9 cellular contexts compared by ENCODE assay signal in the genomic region with DNA sequence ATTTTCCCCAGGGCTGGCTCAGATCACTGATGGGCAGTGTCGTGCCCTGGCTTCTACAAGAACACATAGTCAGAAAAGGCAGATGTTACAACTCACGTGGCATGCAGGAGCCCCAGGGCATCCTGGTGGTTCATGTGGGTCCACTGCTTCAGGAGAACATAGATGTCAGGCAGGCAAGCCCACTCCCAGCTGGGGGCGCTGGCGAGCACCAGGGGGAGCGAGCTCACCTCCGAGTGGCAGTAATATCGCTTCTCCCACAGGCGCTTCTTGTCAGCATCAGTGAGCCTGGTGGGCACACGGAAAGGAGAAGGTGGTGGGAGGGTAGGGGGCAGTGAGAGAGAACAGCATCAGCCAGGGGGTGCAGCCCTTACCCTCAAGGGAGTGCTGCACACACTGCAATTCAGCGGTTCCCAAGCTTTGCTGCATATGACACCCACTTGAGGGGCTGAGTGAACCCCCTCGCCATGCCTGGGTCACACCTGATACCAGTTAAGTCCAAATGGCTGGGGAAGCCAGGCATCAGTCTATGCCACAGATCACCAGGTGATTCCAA. TPM values are rescaled to one million over a fixed set of nuclear protein-coding genes. Genes with fewer than 3 reads are reported as not detected.
DNase-seq lines count a peak whose midpoint lies in the region; ATAC-seq, FAIRE-seq and TF ChIP-seq lines count a peak whose summit lies in the region.
"Had no signal": no experiment of that assay in that cellular context is flagged by ENCODE, and none has a peak within 500 bp of the region (broad histone marks: within the 10 kb centered on the region; RNA-seq: fewer than 3 reads in every experiment).

No MANE protein-coding gene starts in this region.

- no peaks in the 10 kb centered on the region for H3K27me3 ChIP-seq in MG63
- H3K27me3 ChIP-seq in small intestine (ENCODE audit: control insufficient read depth in 2 of 2, insufficient read depth in 2 of 2, low read length in 2 of 2) = no peaks in the 10 kb centered on the region

- peaks cover 4 to 7% of the 10 kb centered on the region in 2 donors for H3K4me1 ChIP-seq in small intestine (ENCODE audit: control insufficient read depth in 2 of 2, insufficient read depth in 1 of 2, low read depth in 1 of 2, low read length in 1 of 2)

- H3K4me3 ChIP-seq in MG63 (no peak overlapping the region), small intestine (ENCODE audit: low read depth in 1 of 2, low read length in 2 of 2) (no peak overlapping the region)
- H3K4me3 ChIP-seq: thoracic aorta had no signal

- H3K9me3 ChIP-seq in MG63 (no peaks in the 10 kb centered on the region), small intestine (ENCODE audit: control insufficient read depth, low read depth) (no peaks in the 10 kb centered on the region)
- H3K9me3 ChIP-seq: thoracic aorta had no signal

- CTCF ChIA-PET in activated B cell treated with CpG ODN at 0.5 μM for 24 hours (lab: Charles Lee) = interaction anchor here (0.7 to 28.1 kb wide), 19 partner anchors 12 to 361 kb away, joined by 3 to 1006 read pairs (median 6); a partner anchor contains a TSS

- POLR2A ChIA-PET in activated B cell treated with CpG ODN at 0.5 μM for 24 hours (lab: Charles Lee) = interaction anchor here (0.9 to 13.8 kb wide), 10 partner anchors 16 to 81 kb away, joined by 3 to 413 read pairs (median 30); a partner anchor contains a TSS

- intact Hi-C loops in activated T-helper 1 cell treated with anti-CD3 and anti-CD28 coated beads, Interleukin-12 subunit alpha, Interleukin-12 subunit beta, Interleukin-2, Interleukin-4 antibody, amounts not matched to agents 30 ng/mL and 10 ng/mL and 1 ng/mL, durations not matched to agents 14 hours and 24 hours and 36 hours (cut with micrococcal nuclease) = loop anchor here (1.0 kb wide), 3 partner anchors 15 to 361 kb away; no protein-coding TSS in a partner anchor
- intact Hi-C loops in activated B cell treated with CpG ODN at 0.5 μM for 24 hours (cut with micrococcal nuclease) = loop anchor here (1.0 to 5.0 kb wide), 7 partner anchors 10 to 361 kb away; no protein-coding TSS in a partner anchor

- H3K36me3 Mint-ChIP-seq in activated T-helper 1 cell treated with anti-CD3 and anti-CD28 coated beads, Interleukin-12 subunit alpha, Interleukin-12 subunit beta, Interleukin-2, Interleukin-4 antibody, amounts not matched to agents 30 ng/mL and 10 ng/mL and 1 ng/mL, durations not matched to agents 14 hours and 24 hours and 36 hours (ENCODE audit: low read depth) = peaks cover 43% of the 10 kb centered on the region
- H3K36me3 Mint-ChIP-seq in activated B cell treated with CpG ODN at 0.5 μM for 24 hours (ENCODE audit: low read depth) = peaks cover 98% of the 10 kb centered on the region

- peak; percentile 6 for ATAC-seq in activated B cell treated with CpG ODN at 0.5 μM for 24 hours (ENCODE audit: low read depth)
- ATAC-seq in GM18502 (IDR thresholded peaks at IDR 0.05; ENCODE audit: poor library complexity, unreplicated experiment) = no peak

- H3K27ac ChIP-seq in small intestine (ENCODE audit: low read depth in 1 of 2, low read length in 1 of 2) = no peak overlapping the region

- WGBS in small intestine, 3 donors = 55 to 62% (median 56%) methylated on average over 11 of the region's 11 CpGs

- DNase-seq in activated T-helper 1 cell treated with Interleukin-2 at 50 U/mL for 16 hours (ENCODE audit: low read depth) (peak; percentile 18), MG63 (peak; percentile 39), activated B cell treated with CpG ODN at 0.5 μM for 24 hours (no peak), small intestine (peak; percentile 35), middle frontal gyrus (ENCODE audit: extremely low spot score, low spot score) (no peak)
- DNase-seq in activated T-helper 1 cell treated with anti-CD3 and anti-CD28 coated beads, Interleukin-12 subunit alpha, Interleukin-12 subunit beta, Interleukin-2, Interleukin-4 antibody, amounts not matched to agents 30 ng/mL and 10 ng/mL and 1 ng/mL, durations not matched to agents 14 hours and 24 hours and 36 hours (ENCODE audit: low spot score) = no peak
- peak; percentile 11 for DNase-seq in effector CD8-positive, alpha-beta T cell (lab: John Stamatoyannopoulos, UW)

- no peak overlapping the region for H3K27ac Mint-ChIP-seq in activated T-helper 1 cell treated with anti-CD3 and anti-CD28 coated beads, Interleukin-12 subunit alpha, Interleukin-12 subunit beta, Interleukin-2, Interleukin-4 antibody, amounts not matched to agents 30 ng/mL and 10 ng/mL and 1 ng/mL, durations not matched to agents 14 hours and 24 hours and 36 hours
- H3K27ac Mint-ChIP-seq in activated B cell treated with CpG ODN at 0.5 μM for 24 hours = peak overlapping the region; percentile 82

- H3K9me3 Mint-ChIP-seq in activated T-helper 1 cell treated with anti-CD3 and anti-CD28 coated beads, Interleukin-12 subunit alpha, Interleukin-12 subunit beta, Interleukin-2, Interleukin-4 antibody, amounts not matched to agents 30 ng/mL and 10 ng/mL and 1 ng/mL, durations not matched to agents 14 hours and 24 hours and 36 hours = no peaks in the 10 kb centered on the region
- H3K9me3 Mint-ChIP-seq in activated B cell treated with CpG ODN at 0.5 μM for 24 hours = no peaks in the 10 kb centered on the region

- TF ChIP-seq CTCF in activated B cell treated with CpG ODN at 0.5 μM for 24 hours (IDR thresholded peaks at IDR 0.05) = no peak

- H3K36me3 ChIP-seq in MG63 (no peaks in the 10 kb centered on the region), small intestine (ENCODE audit: control insufficient read depth in 2 of 2, insufficient read depth in 2 of 2, low read length in 2 of 2) (peaks cover 2 to 29% of the 10 kb centered on the region in 2 donors)

- no peak for FAIRE-seq in small intestine (lab: Jason Lieb, UNC)

- peaks cover 42% of the 10 kb centered on the region for H3K4me1 Mint-ChIP-seq in activated T-helper 1 cell treated with anti-CD3 and anti-CD28 coated beads, Interleukin-12 subunit alpha, Interleukin-12 subunit beta, Interleukin-2, Interleukin-4 antibody, amounts not matched to agents 30 ng/mL and 10 ng/mL and 1 ng/mL, durations not matched to agents 14 hours and 24 hours and 36 hours (ENCODE audit: low read depth)
- H3K4me1 Mint-ChIP-seq in activated B cell treated with CpG ODN at 0.5 μM for 24 hours = peaks cover 54% of the 10 kb centered on the region

- no peak overlapping the region for H3K4me3 Mint-ChIP-seq in activated T-helper 1 cell treated with anti-CD3 and anti-CD28 coated beads, Interleukin-12 subunit alpha, Interleukin-12 subunit beta, Interleukin-2, Interleukin-4 antibody, amounts not matched to agents 30 ng/mL and 10 ng/mL and 1 ng/mL, durations not matched to agents 14 hours and 24 hours and 36 hours
- no peak overlapping the region for H3K4me3 Mint-ChIP-seq in activated B cell treated with CpG ODN at 0.5 μM for 24 hours

- H3K27me3 Mint-ChIP-seq in activated T-helper 1 cell treated with anti-CD3 and anti-CD28 coated beads, Interleukin-12 subunit alpha, Interleukin-12 subunit beta, Interleukin-2, Interleukin-4 antibody, amounts not matched to agents 30 ng/mL and 10 ng/mL and 1 ng/mL, durations not matched to agents 14 hours and 24 hours and 36 hours (ENCODE audit: insufficient read depth) = no peaks in the 10 kb centered on the region
- no peaks in the 10 kb centered on the region for H3K27me3 Mint-ChIP-seq in activated B cell treated with CpG ODN at 0.5 μM for 24 hours

RNA-seq across cellular contexts. Expression of a gene that starts 34.3 kb away (rescaled TPM):
- total RNA-seq in activated T-helper 1 cell treated with anti-CD3 and anti-CD28 coated beads, Interleukin-12 subunit alpha, Interleukin-12 subunit beta, Interleukin-2, Interleukin-4 antibody, amounts not matched to agents 30 ng/mL and 10 ng/mL and 1 ng/mL, durations not matched to agents 14 hours and 24 hours and 36 hours = 75.8 and 76.2 TPM in 2 replicates
- 35.0 and 36.8 TPM in 2 replicates for total RNA-seq in MG63 (2014; rRNA removed; shearing (Covaris generic); ENCODE audit: low replicate concordance)
- total RNA-seq in activated B cell treated with CpG ODN at 0.5 μM for 24 hours = 60.4 and 70.6 TPM in 2 replicates
- 10 to 100 TPM in 1 of 3 donors, 1 to 10 TPM in 2; 9.4 to 25.6 (median 9.7) TPM for polyA plus RNA-seq in small intestine

RNA-seq across cellular contexts. Expression of a gene that starts 48.7 kb away (rescaled TPM):
- 21.8 and 24.1 TPM in 2 replicates for total RNA-seq in activated T-helper 1 cell treated with anti-CD3 and anti-CD28 coated beads, Interleukin-12 subunit alpha, Interleukin-12 subunit beta, Interleukin-2, Interleukin-4 antibody, amounts not matched to agents 30 ng/mL and 10 ng/mL and 1 ng/mL, durations not matched to agents 14 hours and 24 hours and 36 hours
- total RNA-seq in MG63 (2014; rRNA removed; shearing (Covaris generic); ENCODE audit: low replicate concordance) = 2.8 and 3.4 TPM in 2 replicates
- total RNA-seq in activated B cell treated with CpG ODN at 0.5 μM for 24 hours = 127 and 151 TPM in 2 replicates
- polyA plus RNA-seq in small intestine = 10 to 100 TPM in 2 of 3 donors, 1 to 10 TPM in 1; 8.1 to 23.7 (median 11.2) TPM

Comparison
In these comparisons a context has a peak if more than half of its experiments do, and no peak if none do; other contexts are left out.
1. DNase-seq: peak in activated T-helper 1 cell treated with Interleukin-2 at 50 U/mL for 16 hours (single experiment), MG63 (single experiment), effector CD8-positive, alpha-beta T cell (single experiment) and small intestine (single experiment); none in activated T-helper 1 cell treated with anti-CD3 and anti-CD28 coated beads, Interleukin-12 subunit alpha, Interleukin-12 subunit beta, Interleukin-2, Interleukin-4 antibody, amounts not matched to agents 30 ng/mL and 10 ng/mL and 1 ng/mL, durations not matched to agents 14 hours and 24 hours and 36 hours (single experiment), activated B cell treated with CpG ODN at 0.5 μM for 24 hours (single experiment) and middle frontal gyrus (single experiment).